Comparison of ENCODE assay signal across 1 cellular context in the genomic region with DNA sequence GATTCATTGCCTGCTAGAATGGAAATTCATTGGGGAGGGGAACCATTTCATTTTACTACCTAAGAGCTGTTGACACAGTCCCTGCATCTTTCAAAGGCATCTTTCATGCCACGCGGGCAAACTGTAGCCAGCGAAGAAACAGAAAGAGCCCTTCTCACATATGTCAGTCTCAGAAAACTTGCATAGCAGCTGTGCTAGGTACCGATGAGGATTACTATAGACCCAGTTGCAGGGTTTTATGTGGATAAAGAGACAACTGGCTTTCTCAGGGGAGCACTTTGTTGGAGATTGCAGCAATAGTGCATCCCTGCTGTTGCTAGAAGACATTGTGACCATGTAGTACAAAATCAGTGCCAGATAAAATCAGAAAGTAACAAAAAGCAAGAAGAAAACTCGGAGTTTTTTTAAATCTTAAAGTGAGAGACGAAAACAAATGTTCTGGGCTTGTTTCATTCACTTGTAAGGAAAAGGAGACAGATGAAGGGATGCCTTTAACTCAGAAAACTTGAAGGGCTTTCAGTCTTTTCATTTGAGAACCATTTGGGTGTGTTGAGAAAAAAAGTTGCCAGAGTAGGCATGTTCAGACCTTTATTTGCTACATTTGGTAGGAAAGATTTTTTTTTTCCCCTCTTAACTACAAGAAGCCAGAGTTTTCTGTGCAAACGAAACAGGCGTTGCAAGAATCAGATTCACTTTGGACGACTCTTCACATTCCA.
TF ChIP-seq lines count a peak whose summit lies in the region.

No MANE protein-coding gene starts in this region.

TF ChIP-seq in GM12878, 131 proteins besides CTCF, POLR2A, EP300 and RAD21 (continued from another document):
- TF ChIP-seq, protein P1, sequence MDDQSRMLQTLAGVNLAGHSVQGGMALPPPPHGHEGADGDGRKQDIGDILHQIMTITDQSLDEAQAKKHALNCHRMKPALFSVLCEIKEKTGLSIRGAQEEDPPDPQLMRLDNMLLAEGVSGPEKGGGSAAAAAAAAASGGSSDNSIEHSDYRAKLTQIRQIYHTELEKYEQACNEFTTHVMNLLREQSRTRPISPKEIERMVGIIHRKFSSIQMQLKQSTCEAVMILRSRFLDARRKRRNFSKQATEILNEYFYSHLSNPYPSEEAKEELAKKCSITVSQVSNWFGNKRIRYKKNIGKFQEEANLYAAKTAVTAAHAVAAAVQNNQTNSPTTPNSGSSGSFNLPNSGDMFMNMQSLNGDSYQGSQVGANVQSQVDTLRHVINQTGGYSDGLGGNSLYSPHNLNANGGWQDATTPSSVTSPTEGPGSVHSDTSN (IDR thresholded peaks at IDR 0.05; ENCODE audit: insufficient replicate concordance, low read depth, low read length), result no peak
- TF ChIP-seq, protein P2, sequence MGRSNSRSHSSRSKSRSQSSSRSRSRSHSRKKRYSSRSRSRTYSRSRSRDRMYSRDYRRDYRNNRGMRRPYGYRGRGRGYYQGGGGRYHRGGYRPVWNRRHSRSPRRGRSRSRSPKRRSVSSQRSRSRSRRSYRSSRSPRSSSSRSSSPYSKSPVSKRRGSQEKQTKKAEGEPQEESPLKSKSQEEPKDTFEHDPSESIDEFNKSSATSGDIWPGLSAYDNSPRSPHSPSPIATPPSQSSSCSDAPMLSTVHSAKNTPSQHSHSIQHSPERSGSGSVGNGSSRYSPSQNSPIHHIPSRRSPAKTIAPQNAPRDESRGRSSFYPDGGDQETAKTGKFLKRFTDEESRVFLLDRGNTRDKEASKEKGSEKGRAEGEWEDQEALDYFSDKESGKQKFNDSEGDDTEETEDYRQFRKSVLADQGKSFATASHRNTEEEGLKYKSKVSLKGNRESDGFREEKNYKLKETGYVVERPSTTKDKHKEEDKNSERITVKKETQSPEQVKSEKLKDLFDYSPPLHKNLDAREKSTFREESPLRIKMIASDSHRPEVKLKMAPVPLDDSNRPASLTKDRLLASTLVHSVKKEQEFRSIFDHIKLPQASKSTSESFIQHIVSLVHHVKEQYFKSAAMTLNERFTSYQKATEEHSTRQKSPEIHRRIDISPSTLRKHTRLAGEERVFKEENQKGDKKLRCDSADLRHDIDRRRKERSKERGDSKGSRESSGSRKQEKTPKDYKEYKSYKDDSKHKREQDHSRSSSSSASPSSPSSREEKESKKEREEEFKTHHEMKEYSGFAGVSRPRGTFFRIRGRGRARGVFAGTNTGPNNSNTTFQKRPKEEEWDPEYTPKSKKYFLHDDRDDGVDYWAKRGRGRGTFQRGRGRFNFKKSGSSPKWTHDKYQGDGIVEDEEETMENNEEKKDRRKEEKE (IDR thresholded peaks at IDR 0.05), result no peak
- TF ChIP-seq SIN3A (IDR thresholded peaks at IDR 0.05; ENCODE audit: low read depth, low read length) (no peak), JUNB (IDR thresholded peaks at IDR 0.05) (no peak), E2F4 (IDR thresholded peaks at IDR 0.05; ENCODE audit: low read depth, low read length) (no peak), MEF2A (IDR thresholded peaks at IDR 0.05; ENCODE audit: insufficient read depth, low read depth, low read length) (no peak), ZBED1 (IDR thresholded peaks at IDR 0.05; ENCODE audit: borderline replicate concordance) (no peak), IRF4 (IDR thresholded peaks at IDR 0.05; ENCODE audit: low read depth, low read length) (no peak), TCF3 (IDR thresholded peaks at IDR 0.05; ENCODE audit: borderline replicate concordance, insufficient read depth, low read depth, low read length) (no peak), CREM (IDR thresholded peaks at IDR 0.05; ENCODE audit: low read depth) (no peak)
- TF ChIP-seq, protein P3, sequence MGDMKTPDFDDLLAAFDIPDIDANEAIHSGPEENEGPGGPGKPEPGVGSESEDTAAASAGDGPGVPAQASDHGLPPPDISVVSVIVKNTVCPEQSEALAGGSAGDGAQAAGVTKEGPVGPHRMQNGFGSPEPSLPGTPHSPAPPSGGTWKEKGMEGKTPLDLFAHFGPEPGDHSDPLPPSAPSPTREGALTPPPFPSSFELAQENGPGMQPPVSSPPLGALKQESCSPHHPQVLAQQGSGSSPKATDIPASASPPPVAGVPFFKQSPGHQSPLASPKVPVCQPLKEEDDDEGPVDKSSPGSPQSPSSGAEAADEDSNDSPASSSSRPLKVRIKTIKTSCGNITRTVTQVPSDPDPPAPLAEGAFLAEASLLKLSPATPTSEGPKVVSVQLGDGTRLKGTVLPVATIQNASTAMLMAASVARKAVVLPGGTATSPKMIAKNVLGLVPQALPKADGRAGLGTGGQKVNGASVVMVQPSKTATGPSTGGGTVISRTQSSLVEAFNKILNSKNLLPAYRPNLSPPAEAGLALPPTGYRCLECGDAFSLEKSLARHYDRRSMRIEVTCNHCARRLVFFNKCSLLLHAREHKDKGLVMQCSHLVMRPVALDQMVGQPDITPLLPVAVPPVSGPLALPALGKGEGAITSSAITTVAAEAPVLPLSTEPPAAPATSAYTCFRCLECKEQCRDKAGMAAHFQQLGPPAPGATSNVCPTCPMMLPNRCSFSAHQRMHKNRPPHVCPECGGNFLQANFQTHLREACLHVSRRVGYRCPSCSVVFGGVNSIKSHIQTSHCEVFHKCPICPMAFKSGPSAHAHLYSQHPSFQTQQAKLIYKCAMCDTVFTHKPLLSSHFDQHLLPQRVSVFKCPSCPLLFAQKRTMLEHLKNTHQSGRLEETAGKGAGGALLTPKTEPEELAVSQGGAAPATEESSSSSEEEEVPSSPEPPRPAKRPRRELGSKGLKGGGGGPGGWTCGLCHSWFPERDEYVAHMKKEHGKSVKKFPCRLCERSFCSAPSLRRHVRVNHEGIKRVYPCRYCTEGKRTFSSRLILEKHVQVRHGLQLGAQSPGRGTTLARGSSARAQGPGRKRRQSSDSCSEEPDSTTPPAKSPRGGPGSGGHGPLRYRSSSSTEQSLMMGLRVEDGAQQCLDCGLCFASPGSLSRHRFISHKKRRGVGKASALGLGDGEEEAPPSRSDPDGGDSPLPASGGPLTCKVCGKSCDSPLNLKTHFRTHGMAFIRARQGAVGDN (IDR thresholded peaks at IDR 0.05), result no peak
TF ChIP-seq in GM12878: peak in this region for 0.
